20 cellular contexts compared by ENCODE assay signal in genomic region chr9:121380941-121381340, GRCh38.
"Had no signal": no experiment of that assay in that cellular context is flagged by ENCODE, and none has a peak within 500 bp of the region (broad histone marks: within the 10 kb centered on the region; RNA-seq: fewer than 3 reads in every experiment).

No MANE protein-coding gene starts in this region.

- H3K9me3 ChIP-seq: psoas muscle, thoracic aorta, tibial nerve, upper lobe of right lung, uterus had no signal

- DNase-seq: dorsolateral prefrontal cortex; effector CD4-positive, alpha-beta T cell; naive B cell; posterior cingulate gyrus; psoas muscle; right cardiac atrium; stimulated activated CD4-positive, alpha-beta T cell treated with anti-CD3 and anti-CD28 coated beads, Interleukin-15, amount 100 ng/mL, for 24 hours; stimulated activated CD4-positive, alpha-beta T cell treated with anti-CD3 and anti-CD28 coated beads, Interleukin-2, amount 100 ng/mL, for 48 hours; stimulated activated naive B cell treated with anti-CD40 and anti-IgM and Interleukin-4, amounts not matched to agents 10 μg/mL and 1 μg/mL and 100 μg/mL, for 72 hours; upper lobe of right lung; uterus had no signal

- H3K27me3 ChIP-seq: dorsolateral prefrontal cortex, neural progenitor cell, tibial nerve, upper lobe of right lung, uterus had no signal

- FAIRE-seq: frontal cortex, keratinocyte had no signal

- H3K4me1 ChIP-seq: neural progenitor cell, upper lobe of right lung, uterus had no signal

- H2AFZ ChIP-seq: neural progenitor cell had no signal

- H3K4me2 ChIP-seq: neural progenitor cell had no signal

- H3K27ac ChIP-seq: dorsolateral prefrontal cortex, neural progenitor cell, psoas muscle, skin epidermis, thoracic aorta, tibial nerve, upper lobe of right lung, uterus had no signal

- ATAC-seq: left lobe of liver; natural killer cell treated with Interleukin-12 subunit alpha and Interleukin-12 subunit beta and Interleukin-15 and Interleukin-18, amount 100 ng/mL, for 72 hours; psoas muscle; right cardiac atrium; stimulated activated naive B cell treated with anti-CD40 and anti-IgM and Interleukin-4, amounts not matched to agents 10 μg/mL and 1 μg/mL and 100 μg/mL, for 72 hours; upper lobe of right lung had no signal

- H3K36me3 ChIP-seq: neural progenitor cell, thoracic aorta, tibial nerve, upper lobe of right lung, uterus had no signal

- H3K4me3 ChIP-seq: dorsolateral prefrontal cortex, lung, neural progenitor cell, psoas muscle, skin epidermis, thoracic aorta, tibial nerve, upper lobe of right lung, uterus had no signal
